11 cellular contexts compared by ENCODE assay signal in genomic region chr12:12582193-12582881, GRCh38. TPM values are rescaled to one million over a fixed set of nuclear protein-coding genes. Genes with fewer than 3 reads are reported as not detected.
DNase-seq lines count a peak whose midpoint lies in the region; ATAC-seq and TF ChIP-seq lines count a peak whose summit lies in the region.
"Had no signal": no experiment of that assay in that cellular context is flagged by ENCODE, and none has a peak within 500 bp of the region (broad histone marks: within the 10 kb centered on the region; RNA-seq: fewer than 3 reads in every experiment).

No MANE protein-coding gene starts in this region.

- DNase-seq in lower lobe of right lung (no peak), NCI-H345 (lab: John Stamatoyannopoulos, UW) (no peak), NCI-H187 treated with DMSO at 0.1 percent for 48 hours (lab: John Stamatoyannopoulos, UW) (no peak), NCI-H446 treated with DMSO at 0.1 percent for 48 hours (lab: John Stamatoyannopoulos, UW) (no peak), aorta (no peak)
- DNase-seq: head of caudate nucleus, NCI-H1105, SHP77 had no signal

- TF ChIP-seq CTCF in lower lobe of right lung (IDR thresholded peaks at IDR 0.05), result no peak

- peak overlapping the region; percentile 48 for H3K27ac ChIP-seq in lower lobe of right lung
- H3K27ac ChIP-seq in aorta (ENCODE audit: low read depth in 1 of 2, low read length in 2 of 2), result no peak overlapping the region

- 86 to 88% methylated on average over 4 of the region's 4 CpGs for WGBS in aorta, 2 donors

- intact Hi-C loops in lower lobe of right lung (cut with DNase I) (no loop called here), aorta (cut with DNase I) (no loop called here)

- H3K9me3 ChIP-seq in lower lobe of right lung, result no peaks in the 10 kb centered on the region
- H3K9me3 ChIP-seq in aorta (ENCODE audit: control insufficient read depth, low read length), result no peaks in the 10 kb centered on the region

- H3K4me3 ChIP-seq in lower lobe of right lung (no peak overlapping the region), aorta (ENCODE audit: low read length in 2 of 2) (no peak overlapping the region)

- peaks cover 13% of the 10 kb centered on the region for H3K4me1 ChIP-seq in lower lobe of right lung
- no peaks in the 10 kb centered on the region for H3K4me1 ChIP-seq in aorta (ENCODE audit: control insufficient read depth in 1 of 2, insufficient read depth in 2 of 2, low read length in 2 of 2)

- H3K36me3 ChIP-seq in lower lobe of right lung, result no peaks in the 10 kb centered on the region
- H3K36me3 ChIP-seq in aorta (ENCODE audit: control insufficient read depth in 1 of 2, insufficient read depth in 2 of 2, low read length in 1 of 2), result no peaks in the 10 kb centered on the region

- no peaks in the 10 kb centered on the region for H3K27me3 ChIP-seq in lower lobe of right lung (ENCODE audit: low read depth)
- no peaks in the 10 kb centered on the region for H3K27me3 ChIP-seq in aorta (ENCODE audit: control insufficient read depth in 1 of 2, insufficient read depth in 2 of 2, low read length in 1 of 2)

- ATAC-seq in GM19023 (IDR thresholded peaks at IDR 0.05; ENCODE audit: unreplicated experiment) (peak; percentile 41), GM21528 (IDR thresholded peaks at IDR 0.05; ENCODE audit: low FRiP score, unreplicated experiment) (peak; percentile 39), HG03432 (IDR thresholded peaks at IDR 0.05; ENCODE audit: unreplicated experiment) (peak; percentile 40), lower lobe of right lung (peak in 1 of 2 donors; percentile 6), aorta (ENCODE audit: low FRiP score) (no peak)

RNA-seq across cellular contexts. Expression of gene DUSP16, which starts 19.7 kb away (rescaled TPM):
- total RNA-seq in lower lobe of right lung (44.0 TPM), aorta (10 to 100 TPM; 22.0 to 27.4 TPM)
- polyA plus RNA-seq in aorta, result 10 to 100 TPM in 1 of 2 donors, 1 to 10 TPM in 1; 3.1 to 13.1 TPM

RNA-seq across cellular contexts. Expression of gene CREBL2, which starts 29.3 kb away (rescaled TPM):
- total RNA-seq in lower lobe of right lung, result 46.3 TPM
- total RNA-seq in aorta, result 10 to 100 TPM; 31.2 to 42.5 TPM
- polyA plus RNA-seq in aorta, result 10 to 100 TPM; 26.6 to 47.1 TPM
